In the genomic region with DNA sequence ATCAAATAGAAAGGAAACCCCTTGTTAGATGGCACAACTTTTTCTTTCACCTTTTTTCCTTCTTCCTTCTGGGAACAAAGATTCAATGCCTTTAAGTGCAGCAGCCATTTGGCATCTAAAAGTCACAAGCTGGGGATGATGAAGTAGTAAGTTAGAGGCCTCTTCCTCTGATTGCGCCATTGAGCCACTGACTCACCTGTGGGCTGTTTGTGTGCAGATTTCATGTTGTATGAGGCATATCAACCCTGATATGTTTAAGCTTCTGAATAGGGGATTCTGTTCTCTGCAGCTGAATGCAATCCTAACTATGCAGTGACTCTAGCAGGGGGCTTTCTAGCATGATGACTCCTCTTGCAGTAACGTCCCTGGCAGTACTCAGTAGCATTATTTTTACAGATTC, we compare ENCODE assay signal across 1 cellular context.
TF ChIP-seq lines count a peak whose summit lies in the region.

No MANE protein-coding gene starts in this region.

TF ChIP-seq in H1, 55 proteins besides CTCF, POLR2A, EP300 and RAD21:
- TF ChIP-seq RNF2 (IDR thresholded peaks at IDR 0.05; ENCODE audit: borderline replicate concordance, low read depth, low read length, missing control alignments, poor library complexity, severe bottlenecking), result no peak
- no peak for TF ChIP-seq KDM5A (IDR thresholded peaks at IDR 0.05; ENCODE audit: low read length)
- no peak for TF ChIP-seq MAX (IDR thresholded peaks at IDR 0.05)
- TF ChIP-seq ZNF274 (IDR thresholded peaks at IDR 0.05; ENCODE audit: borderline replicate concordance, extremely low read depth, low read length), result no peak
- TF ChIP-seq RXRA (IDR thresholded peaks at IDR 0.05; ENCODE audit: insufficient read depth, low read depth, low read length), result no peak
- TF ChIP-seq CEBPB (IDR thresholded peaks at IDR 0.05; ENCODE audit: low read depth, low read length), result no peak
- TF ChIP-seq POLR2AphosphoS5 (IDR thresholded peaks at IDR 0.05; ENCODE audit: low read depth, low read length), result no peak
- TF ChIP-seq POU5F1 (IDR thresholded peaks at IDR 0.05; ENCODE audit: low read depth, low read length), result no peak
- TF ChIP-seq ASH2L (IDR thresholded peaks at IDR 0.05; ENCODE audit: low read length), result no peak
- TF ChIP-seq, protein P1, sequence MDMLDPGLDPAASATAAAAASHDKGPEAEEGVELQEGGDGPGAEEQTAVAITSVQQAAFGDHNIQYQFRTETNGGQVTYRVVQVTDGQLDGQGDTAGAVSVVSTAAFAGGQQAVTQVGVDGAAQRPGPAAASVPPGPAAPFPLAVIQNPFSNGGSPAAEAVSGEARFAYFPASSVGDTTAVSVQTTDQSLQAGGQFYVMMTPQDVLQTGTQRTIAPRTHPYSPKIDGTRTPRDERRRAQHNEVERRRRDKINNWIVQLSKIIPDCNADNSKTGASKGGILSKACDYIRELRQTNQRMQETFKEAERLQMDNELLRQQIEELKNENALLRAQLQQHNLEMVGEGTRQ (IDR thresholded peaks at IDR 0.05; ENCODE audit: low read length), result no peak
- no peak for TF ChIP-seq CHD2 (IDR thresholded peaks at IDR 0.05; ENCODE audit: low read length)
- TF ChIP-seq SIN3A (conservative IDR thresholded peaks at IDR 0.05 in 1 of 2, IDR thresholded peaks at IDR 0.05 in 1 of 2; ENCODE audit: low read depth in 1 of 2, low read length in 2 of 2), result no peak
